ENCODE assay signal across 22 cellular contexts in the genomic region with DNA sequence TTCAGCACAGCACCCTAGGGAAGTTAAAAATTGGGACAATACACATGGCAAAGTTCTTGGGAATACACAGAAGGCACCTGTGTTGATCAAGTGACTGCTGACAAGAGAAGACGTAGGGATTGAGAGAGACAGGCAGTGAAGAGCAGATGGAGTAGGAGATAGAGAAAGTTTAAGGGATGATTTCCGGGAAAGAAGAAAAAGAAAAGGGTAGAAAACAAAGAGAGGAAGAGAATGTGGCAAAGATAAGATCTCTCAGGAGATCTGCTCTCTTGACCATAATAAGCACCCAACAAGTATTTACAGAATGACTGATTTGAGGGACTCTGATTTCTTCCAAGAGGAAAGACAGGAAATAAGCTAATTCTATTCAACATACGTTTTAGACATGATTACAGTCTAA. TPM values are rescaled to one million over a fixed set of nuclear protein-coding genes. Genes with fewer than 3 reads are reported as not detected.
DNase-seq lines count a peak whose midpoint lies in the region; ATAC-seq, FAIRE-seq and TF ChIP-seq lines count a peak whose summit lies in the region.
"Had no signal": no experiment of that assay in that cellular context is flagged by ENCODE, and none has a peak within 500 bp of the region (broad histone marks: within the 10 kb centered on the region; RNA-seq: fewer than 3 reads in every experiment).

No MANE protein-coding gene starts in this region.

- H3K79me2 ChIP-seq in astrocyte (ENCODE audit: insufficient read depth, low read length) (no peaks in the 10 kb centered on the region), osteoblast (ENCODE audit: insufficient read depth, low read length) (no peaks in the 10 kb centered on the region)

- no peak overlapping the region for H3K9ac ChIP-seq in astrocyte (ENCODE audit: low read length)
- H3K9ac ChIP-seq: neural progenitor cell had no signal

- H3K9me3 ChIP-seq in astrocyte (ENCODE audit: insufficient read depth, low read depth, low read length) (no peaks in the 10 kb centered on the region), osteoblast (ENCODE audit: low read depth, low read length) (no peaks in the 10 kb centered on the region), stomach (no peaks in the 10 kb centered on the region)
- H3K9me3 ChIP-seq: A549, psoas muscle had no signal

- intact Hi-C loops in activated CD4-positive, alpha-beta T cell treated with anti-CD3 and anti-CD28 coated beads, Interleukin-2, amount 10 ng/mL, durations not matched to agents 24 days and 14 days (cut with micrococcal nuclease), result loop anchor here (2.0 kb wide), 1 partner anchor 15 kb away; no protein-coding TSS in a partner anchor
- intact Hi-C loops in stomach (cut with DNase I; ENCODE audit: low total_unique reads), result no loop called here

- no peak for ATAC-seq in HG03571 (IDR thresholded peaks at IDR 0.05; ENCODE audit: unreplicated experiment)
- no peak for ATAC-seq in natural killer cell treated with Interleukin-12 subunit alpha and Interleukin-12 subunit beta and Interleukin-15 and Interleukin-18, amount 100 ng/mL, for 72 hours
- ATAC-seq: activated CD8-positive, alpha-beta T cell treated with anti-CD3 and anti-CD28 coated beads for 36 hours had no signal

- H4K20me1 ChIP-seq in astrocyte (ENCODE audit: insufficient read depth, low read length), result no peaks in the 10 kb centered on the region
- H4K20me1 ChIP-seq in osteoblast (ENCODE audit: insufficient read depth, low read length), result no peaks in the 10 kb centered on the region

- no peak overlapping the region for H3K27ac Mint-ChIP-seq in activated CD4-positive, alpha-beta T cell treated with anti-CD3 and anti-CD28 coated beads, Interleukin-2, amount 10 ng/mL, durations not matched to agents 24 days and 14 days
- H3K27ac Mint-ChIP-seq in HFFc6 (peak overlapping the region; percentile 84), astrocyte (ENCODE audit: unreplicated experiment) (peak overlapping the region; percentile 16)
- no peak overlapping the region for H3K27ac Mint-ChIP-seq in natural killer cell treated with Interleukin-12 subunit alpha and Interleukin-12 subunit beta and Interleukin-15 and Interleukin-18, amount 100 ng/mL, for 72 hours
- H3K27ac Mint-ChIP-seq: memory B cell, neural progenitor cell had no signal

- 60 to 70% (median 68%) methylated on average over 3 of the region's 3 CpGs for WGBS in stomach, 5 donors

- H3K27me3 Mint-ChIP-seq in activated CD4-positive, alpha-beta T cell treated with anti-CD3 and anti-CD28 coated beads, Interleukin-2, amount 10 ng/mL, durations not matched to agents 24 days and 14 days, result peaks cover 14% of the 10 kb centered on the region
- H3K27me3 Mint-ChIP-seq in HFFc6 (ENCODE audit: insufficient read depth), result peaks cover 1% of the 10 kb centered on the region; the same call in 1 of the 2 replicates
- peaks cover 5% of the 10 kb centered on the region for H3K27me3 Mint-ChIP-seq in astrocyte (ENCODE audit: low read depth, unreplicated experiment)
- peaks cover 33 to 51% of the 10 kb centered on the region in 2 donors for H3K27me3 Mint-ChIP-seq in natural killer cell treated with Interleukin-12 subunit alpha and Interleukin-12 subunit beta and Interleukin-15 and Interleukin-18, amount 100 ng/mL, for 72 hours

- no peaks in the 10 kb centered on the region for H3K36me3 ChIP-seq in astrocyte (ENCODE audit: insufficient read depth, low read length)
- H3K36me3 ChIP-seq in osteoblast (ENCODE audit: insufficient read depth, low read length), result no peaks in the 10 kb centered on the region
- H3K36me3 ChIP-seq in stomach, result no peaks in the 10 kb centered on the region
- H3K36me3 ChIP-seq: neural progenitor cell had no signal

- no peak for FAIRE-seq in astrocyte (lab: Jason Lieb, UNC)
- FAIRE-seq: A549, frontal cortex, urothelium cell line had no signal

- peaks cover 1% of the 10 kb centered on the region for H3K36me3 Mint-ChIP-seq in activated CD4-positive, alpha-beta T cell treated with anti-CD3 and anti-CD28 coated beads, Interleukin-2, amount 10 ng/mL, durations not matched to agents 24 days and 14 days (ENCODE audit: low read depth)
- H3K36me3 Mint-ChIP-seq in HFFc6 (ENCODE audit: low read depth) (peaks cover 6% of the 10 kb centered on the region), astrocyte (ENCODE audit: low read depth, unreplicated experiment) (peaks cover 3% of the 10 kb centered on the region)
- no peaks in the 10 kb centered on the region for H3K36me3 Mint-ChIP-seq in natural killer cell treated with Interleukin-12 subunit alpha and Interleukin-12 subunit beta and Interleukin-15 and Interleukin-18, amount 100 ng/mL, for 72 hours
- H3K36me3 Mint-ChIP-seq: memory B cell, neural progenitor cell had no signal

- peaks cover 41% of the 10 kb centered on the region for H3K4me1 Mint-ChIP-seq in activated CD4-positive, alpha-beta T cell treated with anti-CD3 and anti-CD28 coated beads, Interleukin-2, amount 10 ng/mL, durations not matched to agents 24 days and 14 days
- H3K4me1 Mint-ChIP-seq in HFFc6 (ENCODE audit: low read depth) (peaks cover 91% of the 10 kb centered on the region), astrocyte (ENCODE audit: low read depth, unreplicated experiment) (peaks cover 19% of the 10 kb centered on the region)
- peaks cover 13 to 25% of the 10 kb centered on the region in 2 donors for H3K4me1 Mint-ChIP-seq in natural killer cell treated with Interleukin-12 subunit alpha and Interleukin-12 subunit beta and Interleukin-15 and Interleukin-18, amount 100 ng/mL, for 72 hours (ENCODE audit: low read depth in 2 of 2)

- H3K27me3 ChIP-seq in astrocyte (ENCODE audit: insufficient read depth, low read length), result no peaks in the 10 kb centered on the region
- no peaks in the 10 kb centered on the region for H3K27me3 ChIP-seq in osteoblast (ENCODE audit: insufficient read depth, low read length)
- H3K27me3 ChIP-seq in stomach, result peaks cover 0 to 12% (median 0%) of the 10 kb centered on the region in 3 donors

- H3K4me3 ChIP-seq in astrocyte (ENCODE audit: insufficient read depth, low read depth, low read length) (no peak overlapping the region), osteoblast (ENCODE audit: insufficient read depth, low read length) (no peak overlapping the region), stomach (no peak overlapping the region)
- H3K4me3 ChIP-seq: A549, neural progenitor cell, psoas muscle, smooth muscle cell had no signal

- H3K9me3 Mint-ChIP-seq in activated CD4-positive, alpha-beta T cell treated with anti-CD3 and anti-CD28 coated beads, Interleukin-2, amount 10 ng/mL, durations not matched to agents 24 days and 14 days, result peaks cover 15% of the 10 kb centered on the region
- no peaks in the 10 kb centered on the region for H3K9me3 Mint-ChIP-seq in HFFc6
- peaks cover 4% of the 10 kb centered on the region for H3K9me3 Mint-ChIP-seq in astrocyte (ENCODE audit: unreplicated experiment)
- no peaks in the 10 kb centered on the region for H3K9me3 Mint-ChIP-seq in natural killer cell treated with Interleukin-12 subunit alpha and Interleukin-12 subunit beta and Interleukin-15 and Interleukin-18, amount 100 ng/mL, for 72 hours
- H3K9me3 Mint-ChIP-seq: activated T-cell treated with anti-CD3 and anti-CD28 coated beads, Interleukin-2, amount 50 U/mL, for 24 hours; memory B cell; neural progenitor cell had no signal

- H3K27ac ChIP-seq in astrocyte (ENCODE audit: low read depth, low read length) (peak overlapping the region; percentile 96), osteoblast (ENCODE audit: low read depth, low read length) (peak overlapping the region; percentile 55), stomach (no peak overlapping the region)
- H3K27ac ChIP-seq: C4-2B, neural progenitor cell, psoas muscle had no signal

- no peak for TF ChIP-seq POLR2A in stomach (IDR thresholded peaks at IDR 0.05)

- no peak for TF ChIP-seq CTCF in HFFc6 (IDR thresholded peaks at IDR 0.05)
- TF ChIP-seq CTCF in astrocyte (IDR thresholded peaks at IDR 0.05; ENCODE audit: insufficient read depth, low read depth, low read length), result no peak
- no peak for TF ChIP-seq CTCF in osteoblast (IDR thresholded peaks at IDR 0.05; ENCODE audit: extremely low read depth, low read depth, low read length)
- TF ChIP-seq CTCF in stomach (IDR thresholded peaks at IDR 0.05), result no peak

- H3K4me1 ChIP-seq in astrocyte (ENCODE audit: insufficient read depth, low read length), result peaks cover 17% of the 10 kb centered on the region
- peaks cover 16% of the 10 kb centered on the region for H3K4me1 ChIP-seq in osteoblast (ENCODE audit: insufficient read depth, low read length)
- peaks cover 5 to 19% (median 10%) of the 10 kb centered on the region in 4 donors for H3K4me1 ChIP-seq in stomach
- H3K4me1 ChIP-seq: neural progenitor cell, psoas muscle had no signal

- H3K4me2 ChIP-seq in astrocyte (ENCODE audit: low read length) (no peak overlapping the region), osteoblast (ENCODE audit: insufficient read depth, low read length) (no peak overlapping the region)
- H3K4me2 ChIP-seq: neural progenitor cell had no signal

- TF ChIP-seq EP300 in stomach (IDR thresholded peaks at IDR 0.05), result no peak

- peak overlapping the region; percentile 9 for H3K4me3 Mint-ChIP-seq in activated CD4-positive, alpha-beta T cell treated with anti-CD3 and anti-CD28 coated beads, Interleukin-2, amount 10 ng/mL, durations not matched to agents 24 days and 14 days
- peak overlapping the region; percentile 51 for H3K4me3 Mint-ChIP-seq in HFFc6
- H3K4me3 Mint-ChIP-seq in astrocyte (ENCODE audit: unreplicated experiment), result no peak overlapping the region
- H3K4me3 Mint-ChIP-seq in natural killer cell treated with Interleukin-12 subunit alpha and Interleukin-12 subunit beta and Interleukin-15 and Interleukin-18, amount 100 ng/mL, for 72 hours, result no peak overlapping the region
- H3K4me3 Mint-ChIP-seq: activated T-cell treated with anti-CD3 and anti-CD28 coated beads, Interleukin-2, amount 50 U/mL, for 24 hours; memory B cell had no signal

- H2AFZ ChIP-seq in astrocyte (ENCODE audit: low read depth, low read length), result no peak overlapping the region
- no peak overlapping the region for H2AFZ ChIP-seq in osteoblast (ENCODE audit: low read length)

- no peak for DNase-seq in activated CD4-positive, alpha-beta T cell treated with anti-CD3 and anti-CD28 coated beads, Interleukin-2, amount 10 ng/mL, durations not matched to agents 24 days and 14 days
- DNase-seq in activated CD4-positive, alpha-beta T cell treated with anti-CD3 and anti-CD28 coated beads, Interleukin-2, amount 50 U/mL, for 48 hours, result no peak
- DNase-seq in HFFc6, result no peak
- DNase-seq in astrocyte (ENCODE audit: low read depth), result no peak
- DNase-seq in osteoblast (ENCODE audit: insufficient read length, low spot score, missing footprints), result peak; percentile 58
- no peak for DNase-seq in stomach
- no peak for DNase-seq in natural killer cell treated with Interleukin-12 subunit alpha and Interleukin-12 subunit beta and Interleukin-15 and Interleukin-18, amount 100 ng/mL, for 72 hours (ENCODE audit: low spot score)
- DNase-seq: activated CD8-positive, alpha-beta T cell treated with anti-CD3 and anti-CD28 coated beads for 36 hours; activated T-cell treated with anti-CD3 and anti-CD28 coated beads, Interleukin-2, amount 50 U/mL, for 24 hours; kidney glomerular epithelial cell; NCI-H510A; NK-92 treated with Interleukin-12 subunit alpha and Interleukin-12 subunit beta, amount 100 ng/mL, for 24 hours; stimulated activated CD4-positive, alpha-beta T cell treated with anti-CD3 and anti-CD28 coated beads, Interleukin-4, amount 100 ng/mL, for 1 hour had no signal

RNA-seq across cellular contexts. Expression of gene RALA, which starts 15.1 kb away (rescaled TPM):
- 35.5 and 37.0 TPM in 2 replicates for total RNA-seq in activated CD4-positive, alpha-beta T cell treated with anti-CD3 and anti-CD28 coated beads, Interleukin-2, amount 10 ng/mL, durations not matched to agents 24 days and 14 days
- 10 to 100 TPM; 43.3 to 53.9 (median 45.7) TPM for total RNA-seq in HFFc6 (2021; fragmentation: NEBNext Ultra II Directional; extraction: Animal tissue kit (Norgen Biotek cat#: 25700))
- total RNA-seq in astrocyte (68.6 and 70.2 TPM in 2 replicates), osteoblast (38.4 and 44.5 TPM in 2 replicates), stomach (10 to 100 TPM; 10.6 to 40.3 (median 33.8) TPM)
- 10 to 100 TPM; 26.6 to 57.0 (median 29.4) TPM for polyA plus RNA-seq in stomach
- 10 to 100 TPM; 22.0 to 28.6 TPM for total RNA-seq in natural killer cell treated with Interleukin-12 subunit alpha and Interleukin-12 subunit beta and Interleukin-15 and Interleukin-18, amount 100 ng/mL, for 72 hours

RNA-seq across cellular contexts. Expression of gene YAE1, which starts 42.1 kb away (rescaled TPM):
- 14.2 and 14.3 TPM in 2 replicates for total RNA-seq in activated CD4-positive, alpha-beta T cell treated with anti-CD3 and anti-CD28 coated beads, Interleukin-2, amount 10 ng/mL, durations not matched to agents 24 days and 14 days
- 10 to 100 TPM; 21.6 to 25.4 (median 23.0) TPM for total RNA-seq in HFFc6 (2021; fragmentation: NEBNext Ultra II Directional; extraction: Animal tissue kit (Norgen Biotek cat#: 25700))
- total RNA-seq in astrocyte (24.7 and 27.8 TPM in 2 replicates), osteoblast (29.0 and 32.7 TPM in 2 replicates), stomach (10 to 100 TPM in 2 of 5 donors, 1 to 10 TPM in 3; 1.2 to 33.0 (median 9.6) TPM)
- polyA plus RNA-seq in stomach, result 10 to 100 TPM; 26.5 to 38.6 (median 29.4) TPM
- total RNA-seq in natural killer cell treated with Interleukin-12 subunit alpha and Interleukin-12 subunit beta and Interleukin-15 and Interleukin-18, amount 100 ng/mL, for 72 hours, result 1 to 10 TPM; 7.1 to 9.0 TPM

Comparison
In these comparisons a context has a peak if more than half of its experiments do, and no peak if none do; other contexts are left out.
1. H3K27ac Mint-ChIP-seq: peak in HFFc6 (single experiment) and astrocyte (single experiment); none in activated CD4-positive, alpha-beta T cell treated with anti-CD3 and anti-CD28 coated beads, Interleukin-2, amount 10 ng/mL, durations not matched to agents 24 days and 14 days (single experiment) and natural killer cell treated with Interleukin-12 subunit alpha and Interleukin-12 subunit beta and Interleukin-15 and Interleukin-18, amount 100 ng/mL, for 72 hours (0 of 2).
2. H3K4me3 Mint-ChIP-seq: peak in activated CD4-positive, alpha-beta T cell treated with anti-CD3 and anti-CD28 coated beads, Interleukin-2, amount 10 ng/mL, durations not matched to agents 24 days and 14 days (single experiment) and HFFc6 (single experiment); none in astrocyte (single experiment) and natural killer cell treated with Interleukin-12 subunit alpha and Interleukin-12 subunit beta and Interleukin-15 and Interleukin-18, amount 100 ng/mL, for 72 hours (single experiment).
3. H3K27ac ChIP-seq: peak in astrocyte (single experiment) and osteoblast (single experiment); none in stomach (0 of 5).